15 cellular contexts compared by ENCODE assay signal in genomic region chr22:46598737-46599424, GRCh38. TPM values are rescaled to one million over a fixed set of nuclear protein-coding genes. Genes with fewer than 3 reads are reported as not detected.
DNase-seq lines count a peak whose midpoint lies in the region; ATAC-seq and TF ChIP-seq lines count a peak whose summit lies in the region.
"Had no signal": no experiment of that assay in that cellular context is flagged by ENCODE, and none has a peak within 500 bp of the region (broad histone marks: within the 10 kb centered on the region; RNA-seq: fewer than 3 reads in every experiment).

No MANE protein-coding gene starts in this region.

- H3K9ac ChIP-seq in neural progenitor cell, result no peak overlapping the region

- H3K4me1 ChIP-seq in esophagus squamous epithelium (peaks cover 19 to 66% (median 32%) of the 10 kb centered on the region in 3 donors), neural progenitor cell (no peaks in the 10 kb centered on the region)

- H3K9me3 ChIP-seq in esophagus squamous epithelium (no peaks in the 10 kb centered on the region), neural progenitor cell (ENCODE audit: low read depth) (no peaks in the 10 kb centered on the region)

- H3K4me3 Mint-ChIP-seq in neural progenitor cell, result no peak overlapping the region
- no peak overlapping the region for H3K4me3 Mint-ChIP-seq in natural killer cell treated with Interleukin-12 subunit alpha and Interleukin-12 subunit beta and Interleukin-15 and Interleukin-18, amount 100 ng/mL, for 72 hours

- H3K36me3 ChIP-seq in esophagus squamous epithelium (no peaks in the 10 kb centered on the region), neural progenitor cell (no peaks in the 10 kb centered on the region)

- DNase-seq in AML-193 (lab: John Stamatoyannopoulos, UW) (peak; percentile 84 to 88), NOMO-1 treated with DMSO at 0.1 percent for 48 hours (lab: John Stamatoyannopoulos, UW; ENCODE audit: unreplicated experiment) (peak; percentile 73), esophagus squamous epithelium (lab: John Stamatoyannopoulos, UW) (no peak), neural progenitor cell (ENCODE audit: low spot score) (no peak), NCI-H2196 (lab: John Stamatoyannopoulos, UW; ENCODE audit: unreplicated experiment) (no peak), NCI-H524 treated with DMSO at 0.1 percent for 48 hours (lab: John Stamatoyannopoulos, UW) (no peak)
- DNase-seq in natural killer cell treated with Interleukin-12 subunit alpha and Interleukin-12 subunit beta and Interleukin-15 and Interleukin-18, amount 100 ng/mL, for 72 hours (ENCODE audit: low spot score), result no peak
- DNase-seq: activated CD4-positive, alpha-beta T cell treated with anti-CD3 and anti-CD28 coated beads for 4 hours; activated T-cell treated with anti-CD3 and anti-CD28 coated beads, Interleukin-2, amount 50 U/mL, for 1 hour; anterior cingulate cortex; effector memory CD4-positive, alpha-beta T cell; NCI-H2107; NK-92 treated with Interleukin-12 subunit alpha and Interleukin-12 subunit beta, amount 100 ng/mL, for 24 hours; SW 1271 had no signal

- peak overlapping the region; percentile 56 to 85 (median 70) for H3K27ac ChIP-seq in esophagus squamous epithelium
- no peak overlapping the region for H3K27ac ChIP-seq in neural progenitor cell

- H3K4me3 ChIP-seq in esophagus squamous epithelium, result peak overlapping the region in 1 of 4 donors; percentile 18
- H3K4me3 ChIP-seq in neural progenitor cell, result no peak overlapping the region

- TF ChIP-seq CTCF in esophagus squamous epithelium (IDR thresholded peaks at IDR 0.05), result no peak
- TF ChIP-seq CTCF in neural progenitor cell (IDR thresholded peaks at IDR 0.05), result no peak

- H2AFZ ChIP-seq in neural progenitor cell (replicated peaks), result no peak overlapping the region

- H3K27me3 ChIP-seq in esophagus squamous epithelium, result no peaks in the 10 kb centered on the region
- H3K27me3 ChIP-seq in neural progenitor cell, result no peaks in the 10 kb centered on the region

- intact Hi-C loops in esophagus squamous epithelium (cut with DNase I), result no loop called here

- WGBS in esophagus squamous epithelium, 2 donors, result 71 to 73% methylated on average over 12 to 17 of the region's 18 CpGs

- peaks cover 1% of the 10 kb centered on the region for H3K36me3 Mint-ChIP-seq in neural progenitor cell
- H3K36me3 Mint-ChIP-seq in natural killer cell treated with Interleukin-12 subunit alpha and Interleukin-12 subunit beta and Interleukin-15 and Interleukin-18, amount 100 ng/mL, for 72 hours, result no peaks in the 10 kb centered on the region

- H3K9me3 Mint-ChIP-seq in neural progenitor cell, result no peaks in the 10 kb centered on the region
- H3K9me3 Mint-ChIP-seq in natural killer cell treated with Interleukin-12 subunit alpha and Interleukin-12 subunit beta and Interleukin-15 and Interleukin-18, amount 100 ng/mL, for 72 hours, result no peaks in the 10 kb centered on the region

- no peak for ATAC-seq in HG03175 (IDR thresholded peaks at IDR 0.05; ENCODE audit: unreplicated experiment)
- ATAC-seq in natural killer cell treated with Interleukin-12 subunit alpha and Interleukin-12 subunit beta and Interleukin-15 and Interleukin-18, amount 100 ng/mL, for 72 hours, result no peak

- H3K79me2 ChIP-seq in neural progenitor cell (ENCODE audit: low read depth), result no peaks in the 10 kb centered on the region

- H3K4me2 ChIP-seq in neural progenitor cell, result no peak overlapping the region

- peaks cover 3% of the 10 kb centered on the region for H4K20me1 ChIP-seq in neural progenitor cell (ENCODE audit: low read depth)

- TF ChIP-seq POLR2A in esophagus squamous epithelium (IDR thresholded peaks at IDR 0.05), result no peak

- no peaks in the 10 kb centered on the region for H3F3A ChIP-seq in neural progenitor cell (ENCODE audit: low read depth)

- peaks cover 17% of the 10 kb centered on the region for H3K4me1 Mint-ChIP-seq in neural progenitor cell
- peaks cover 3 to 9% of the 10 kb centered on the region in 2 donors for H3K4me1 Mint-ChIP-seq in natural killer cell treated with Interleukin-12 subunit alpha and Interleukin-12 subunit beta and Interleukin-15 and Interleukin-18, amount 100 ng/mL, for 72 hours (ENCODE audit: low read depth in 2 of 2)

- peaks cover 4% of the 10 kb centered on the region for H3K27me3 Mint-ChIP-seq in neural progenitor cell (ENCODE audit: insufficient read depth, low read depth)
- H3K27me3 Mint-ChIP-seq in natural killer cell treated with Interleukin-12 subunit alpha and Interleukin-12 subunit beta and Interleukin-15 and Interleukin-18, amount 100 ng/mL, for 72 hours, result no peaks in the 10 kb centered on the region

- peak overlapping the region; percentile 60 for H3K27ac Mint-ChIP-seq in neural progenitor cell
- H3K27ac Mint-ChIP-seq in natural killer cell treated with Interleukin-12 subunit alpha and Interleukin-12 subunit beta and Interleukin-15 and Interleukin-18, amount 100 ng/mL, for 72 hours, result peak overlapping the region in 1 of 2 donors; percentile 59

RNA-seq across cellular contexts. Expression of gene GRAMD4, which starts 21.3 kb away (rescaled TPM):
- total RNA-seq in esophagus squamous epithelium (100 to 1,000 TPM in 1 of 4 donors, 10 to 100 TPM in 3; 27.0 to 122 (median 33.3) TPM), neural progenitor cell (ENCODE audit: low replicate concordance) (30.2 and 32.2 TPM in 2 replicates)
- total RNA-seq in natural killer cell treated with Interleukin-12 subunit alpha and Interleukin-12 subunit beta and Interleukin-15 and Interleukin-18, amount 100 ng/mL, for 72 hours, result 10 to 100 TPM in 1 of 2 donors, 1 to 10 TPM in 1; 6.8 to 21.4 TPM

Comparison
In these comparisons a context has a peak if more than half of its experiments do, and no peak if none do; other contexts are left out.
1. DNase-seq: peak in AML-193 (2 of 2) and NOMO-1 treated with DMSO at 0.1 percent for 48 hours (single experiment); none in esophagus squamous epithelium (single experiment), neural progenitor cell (single experiment), NCI-H2196 (single experiment), natural killer cell treated with Interleukin-12 subunit alpha and Interleukin-12 subunit beta and Interleukin-15 and Interleukin-18, amount 100 ng/mL, for 72 hours (single experiment) and NCI-H524 treated with DMSO at 0.1 percent for 48 hours (single experiment).